In the genomic region with DNA sequence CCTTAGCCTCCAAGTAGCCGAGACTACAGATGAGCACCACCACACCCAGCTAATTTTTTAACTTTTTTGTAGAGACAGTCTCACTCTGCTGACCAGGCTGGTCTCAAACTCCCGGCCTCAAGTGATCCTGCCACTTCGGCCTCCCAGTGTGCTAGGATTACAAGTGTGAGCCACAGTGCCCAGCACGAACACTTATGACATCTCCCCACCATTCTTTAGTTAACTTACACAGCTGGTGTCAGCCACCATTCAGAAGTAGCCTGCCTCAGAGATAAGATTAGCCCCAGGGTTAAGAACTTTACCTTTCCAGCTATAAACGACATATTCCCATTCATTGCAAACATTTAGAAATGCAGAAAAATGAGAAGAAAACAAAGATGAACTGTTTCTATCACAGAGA, we compare ENCODE assay signal across 35 cellular contexts.
"Had no signal": no experiment of that assay in that cellular context is flagged by ENCODE, and none has a peak within 500 bp of the region (broad histone marks: within the 10 kb centered on the region; RNA-seq: fewer than 3 reads in every experiment).

No MANE protein-coding gene starts in this region.

- H3K4me3 Mint-ChIP-seq: activated B cell treated with CpG ODN at 0.5 μM for 24 hours; activated CD4-positive, alpha-beta memory T cell treated with anti-CD3 and anti-CD28 coated beads for 36 hours; T-helper 1 cell treated with Interleukin-12 subunit alpha and Interleukin-12 subunit beta and Interleukin-4 antibody, amounts not matched to agents 30 μg/mL and 1 μg/mL, for 36 hours had no signal

- H3K27me3 Mint-ChIP-seq: activated B cell treated with CpG ODN at 0.5 μM for 24 hours; activated CD4-positive, alpha-beta memory T cell treated with anti-CD3 and anti-CD28 coated beads for 36 hours; activated T-helper 17 cell treated with anti-CD3 and anti-CD28 coated beads, Interleukin-2, amount 50 U/mL, for 72 hours had no signal

- ATAC-seq: PC-3 had no signal

- DNase-seq: activated B cell treated with CpG ODN at 0.5 μM for 24 hours; activated CD4-positive, alpha-beta memory T cell treated with anti-CD3 and anti-CD28 coated beads for 36 hours; activated CD4-positive, alpha-beta T cell treated with anti-CD3 and anti-CD28 coated beads for 4 hours; activated CD4-positive, alpha-beta T cell treated with anti-CD3 and anti-CD28 coated beads, Interleukin-2, amount 50 U/mL, for 1 hour; activated CD4-positive, CD25-positive, alpha-beta regulatory T cell treated with anti-CD3 and anti-CD28 coated beads, Interleukin-2, amount 50 U/mL, for 72 hours; activated effector memory CD4-positive, alpha-beta T cell treated with anti-CD3 and anti-CD28 coated beads, Interleukin-2, amount 50 U/mL, for 16 hours; activated naive CD4-positive, alpha-beta T cell; activated naive CD4-positive, alpha-beta T cell treated with anti-CD3 and anti-CD28 coated beads, Interleukin-2, amount 50 U/mL, for 16 hours; activated T-cell treated with anti-CD3 and anti-CD28 coated beads, Interleukin-2, amount 50 U/mL, for 1 hour; aorta; brain microvascular endothelial cell; central memory CD4-positive, alpha-beta T cell; Kasumi-1; KG1; MM.1S; MV-4-11; NCI-H1092; NCI-H1417; NCI-H146; NCI-H187; NCI-H2029 treated with DMSO at 0.1 percent for 48 hours; NCI-H2107; NCI-H2171; NCI-H510A; NCI-H526; NCI-H748 treated with DMSO at 0.1 percent for 48 hours; NK-92 treated with Interleukin-12 subunit alpha and Interleukin-12 subunit beta, amount 100 ng/mL, for 24 hours; PC-3; Peyer's patch; RPMI8226; SHP77 treated with DMSO at 0.1 percent for 48 hours; SK-N-SH; T-helper 9 cell had no signal

- H3K27ac Mint-ChIP-seq: activated B cell treated with CpG ODN at 0.5 μM for 24 hours; activated CD4-positive, alpha-beta memory T cell treated with anti-CD3 and anti-CD28 coated beads for 36 hours; T-helper 1 cell treated with Interleukin-12 subunit alpha and Interleukin-12 subunit beta and Interleukin-4 antibody, amounts not matched to agents 30 μg/mL and 1 μg/mL, for 36 hours had no signal

- H3K9me3 Mint-ChIP-seq: activated B cell treated with CpG ODN at 0.5 μM for 24 hours; activated CD4-positive, alpha-beta memory T cell treated with anti-CD3 and anti-CD28 coated beads for 36 hours; activated T-helper 17 cell treated with anti-CD3 and anti-CD28 coated beads, Interleukin-2, amount 50 U/mL, for 72 hours; T-helper 1 cell treated with Interleukin-12 subunit alpha and Interleukin-12 subunit beta and Interleukin-4 antibody, amounts not matched to agents 30 μg/mL and 1 μg/mL, for 36 hours had no signal
